ENCODE assay signal across 8 cellular contexts in the genomic region with DNA sequence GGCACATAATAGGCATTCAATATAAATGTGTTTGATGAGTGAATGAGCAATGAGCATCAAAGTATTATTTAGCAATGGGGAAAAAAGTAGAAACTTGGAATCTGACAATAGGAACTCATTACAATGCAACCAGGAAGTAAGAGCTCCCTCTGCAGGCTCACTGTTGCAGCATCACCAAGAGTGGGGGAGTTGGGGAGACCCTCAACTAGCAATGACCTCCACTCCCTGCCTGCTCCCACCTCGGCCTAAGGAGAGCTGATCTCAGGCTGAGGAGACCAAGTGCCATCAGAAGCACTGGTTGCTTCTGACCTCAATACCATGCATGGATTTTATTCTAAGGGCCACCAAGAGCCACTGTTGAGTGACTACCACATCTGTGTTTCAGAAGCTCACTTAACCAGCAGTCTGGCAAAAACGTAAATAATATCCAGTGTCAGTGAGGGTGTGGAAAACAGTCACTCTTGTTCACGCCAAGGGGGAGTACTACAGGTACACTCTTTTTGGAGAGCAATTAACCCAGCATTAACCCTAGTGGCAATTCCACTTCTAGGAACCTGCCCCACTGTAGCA. TPM values are rescaled to one million over a fixed set of nuclear protein-coding genes. Genes with fewer than 3 reads are reported as not detected.
DNase-seq lines count a peak whose midpoint lies in the region; ATAC-seq and TF ChIP-seq lines count a peak whose summit lies in the region.

No MANE protein-coding gene starts in this region.

- peaks cover 4% of the 10 kb centered on the region for H3K36me3 Mint-ChIP-seq in CD4-positive, CD25-positive, alpha-beta regulatory T cell
- peaks cover 23% of the 10 kb centered on the region for H3K36me3 Mint-ChIP-seq in activated CD8-positive, alpha-beta T cell treated with anti-CD3 and anti-CD28 coated beads, Interleukin-2, amount 10 ng/mL, durations not matched to agents 7 days and 5 days (ENCODE audit: low read depth)

- TF ChIP-seq RAD21 in liver (IDR thresholded peaks at IDR 0.05), result peak in 1 of 2 donors; percentile 16

- TF ChIP-seq CTCF in liver (IDR thresholded peaks at IDR 0.05; ENCODE audit: low read depth, low read length, missing input control), result peak; percentile 16

- H3K4me1 Mint-ChIP-seq in CD4-positive, CD25-positive, alpha-beta regulatory T cell, result peaks cover 28 to 83% (median 53%) of the 10 kb centered on the region in 4 donors
- H3K4me1 Mint-ChIP-seq in activated CD8-positive, alpha-beta T cell treated with anti-CD3 and anti-CD28 coated beads, Interleukin-2, amount 10 ng/mL, durations not matched to agents 7 days and 5 days (ENCODE audit: low read depth), result peaks cover 60% of the 10 kb centered on the region

- no peaks in the 10 kb centered on the region for H3K27me3 ChIP-seq in CD4-positive, CD25-positive, alpha-beta regulatory T cell (ENCODE audit: control insufficient read depth, insufficient read depth, low read length)
- H3K27me3 ChIP-seq in H7 (ENCODE audit: control insufficient read depth, insufficient read depth, low read length), result no peaks in the 10 kb centered on the region
- H3K27me3 ChIP-seq in liver (ENCODE audit: control insufficient read depth in 4 of 4, insufficient read depth in 4 of 4, low read length in 3 of 4), result no peaks in the 10 kb centered on the region

- CTCF ChIA-PET in activated CD8-positive, alpha-beta T cell treated with anti-CD3 and anti-CD28 coated beads, Interleukin-2, amount 10 ng/mL, durations not matched to agents 7 days and 5 days (lab: Charles Lee), result interaction anchor here (0.7 to 6.4 kb wide), 16 partner anchors 8 to 573 kb away, joined by 3 to 56 read pairs (median 4); a partner anchor contains a TSS

- peak in 1 of 2 donors; percentile 38 for ATAC-seq in CD4-positive, CD25-positive, alpha-beta regulatory T cell (ENCODE audit: low read depth in 2 of 2)
- ATAC-seq in activated CD8-positive, alpha-beta T cell treated with anti-CD3 and anti-CD28 coated beads, Interleukin-2, amount 10 ng/mL, durations not matched to agents 7 days and 5 days, result no peak

- H3K27me3 Mint-ChIP-seq in CD4-positive, CD25-positive, alpha-beta regulatory T cell, result no peaks in the 10 kb centered on the region
- no peaks in the 10 kb centered on the region for H3K27me3 Mint-ChIP-seq in activated CD8-positive, alpha-beta T cell treated with anti-CD3 and anti-CD28 coated beads, Interleukin-2, amount 10 ng/mL, durations not matched to agents 7 days and 5 days (ENCODE audit: low read depth)

- H3K9ac ChIP-seq in liver (ENCODE audit: low read depth in 1 of 2, low read length in 2 of 2), result no peak overlapping the region

- H3K4me3 ChIP-seq in CD4-positive, CD25-positive, alpha-beta regulatory T cell (ENCODE audit: low read depth, low read length), result no peak overlapping the region
- H3K4me3 ChIP-seq in H7 (ENCODE audit: insufficient read depth, low read depth, low read length), result no peak overlapping the region
- no peak overlapping the region for H3K4me3 ChIP-seq in liver (ENCODE audit: low read depth in 1 of 3, low read length in 3 of 3)

- peak overlapping the region in 2 of 3 donors; percentile 38 for H3K27ac Mint-ChIP-seq in CD4-positive, CD25-positive, alpha-beta regulatory T cell
- H3K27ac Mint-ChIP-seq in activated CD8-positive, alpha-beta T cell treated with anti-CD3 and anti-CD28 coated beads, Interleukin-2, amount 10 ng/mL, durations not matched to agents 7 days and 5 days, result peak overlapping the region; percentile 67

- H3K4me3 Mint-ChIP-seq in CD4-positive, CD25-positive, alpha-beta regulatory T cell, result peak overlapping the region in 1 of 4 donors; percentile 30
- H3K4me3 Mint-ChIP-seq in activated CD8-positive, alpha-beta T cell treated with anti-CD3 and anti-CD28 coated beads, Interleukin-2, amount 10 ng/mL, durations not matched to agents 7 days and 5 days, result no peak overlapping the region

- peaks cover 9% of the 10 kb centered on the region for H3K4me1 ChIP-seq in CD4-positive, CD25-positive, alpha-beta regulatory T cell (ENCODE audit: control insufficient read depth, insufficient read depth, low read length, poor library complexity, severe bottlenecking)
- peaks cover 21 to 61% (median 42%) of the 10 kb centered on the region in 4 donors for H3K4me1 ChIP-seq in liver (ENCODE audit: control insufficient read depth in 4 of 4, insufficient read depth in 4 of 4, low read length in 3 of 4)

- WGBS in liver, result 88% methylated on average over 3 of the region's 3 CpGs

- H3K36me3 ChIP-seq in CD4-positive, CD25-positive, alpha-beta regulatory T cell (ENCODE audit: control insufficient read depth, insufficient read depth, low read length), result peaks cover 3% of the 10 kb centered on the region
- H3K36me3 ChIP-seq in H7 (replicated peaks; ENCODE audit: control insufficient read depth, insufficient read depth, low read length) (peaks cover 5% of the 10 kb centered on the region), liver (ENCODE audit: control insufficient read depth in 4 of 4, insufficient read depth in 3 of 4, low read depth in 1 of 4, low read length in 3 of 4) (peaks cover 0 to 5% (median 0%) of the 10 kb centered on the region in 4 donors)

- H3K27ac ChIP-seq in CD4-positive, CD25-positive, alpha-beta regulatory T cell (ENCODE audit: insufficient read depth, low read length, poor library complexity, severe bottlenecking), result no peak overlapping the region
- H3K27ac ChIP-seq in liver (ENCODE audit: low read depth in 1 of 2, low read length in 2 of 2), result no peak overlapping the region

- DNase-seq in CD4-positive, CD25-positive, alpha-beta regulatory T cell, result peak in 1 of 3 donors; percentile 25
- DNase-seq in H7, result peak; percentile 76
- DNase-seq in activated CD8-positive, alpha-beta T cell treated with anti-CD3 and anti-CD28 coated beads, Interleukin-2, amount 10 ng/mL, durations not matched to agents 7 days and 5 days, result no peak
- no peak for DNase-seq in SW 1271 (lab: John Stamatoyannopoulos, UW)
- DNase-seq in C1 segment of cervical spinal cord (lab: John Stamatoyannopoulos, UW), result no peak
- no peak for DNase-seq in NCI-H2196 treated with DMSO at 0.1 percent for 48 hours (lab: John Stamatoyannopoulos, UW; ENCODE audit: unreplicated experiment)
- no peak for DNase-seq in LoVo (ENCODE audit: low spot score)

- H3K9me3 ChIP-seq in CD4-positive, CD25-positive, alpha-beta regulatory T cell (ENCODE audit: control insufficient read depth in 2 of 2, low read length in 2 of 2), result no peaks in the 10 kb centered on the region
- H3K9me3 ChIP-seq in liver (ENCODE audit: control insufficient read depth in 4 of 4, low read length in 3 of 4), result no peaks in the 10 kb centered on the region

- POLR2A ChIA-PET in activated CD8-positive, alpha-beta T cell treated with anti-CD3 and anti-CD28 coated beads, Interleukin-2, amount 10 ng/mL, durations not matched to agents 7 days and 5 days (lab: Charles Lee), result no interaction called here

- H3K9me3 Mint-ChIP-seq in CD4-positive, CD25-positive, alpha-beta regulatory T cell, result no peaks in the 10 kb centered on the region
- H3K9me3 Mint-ChIP-seq in activated CD8-positive, alpha-beta T cell treated with anti-CD3 and anti-CD28 coated beads, Interleukin-2, amount 10 ng/mL, durations not matched to agents 7 days and 5 days (ENCODE audit: insufficient read depth), result no peaks in the 10 kb centered on the region

TF ChIP-seq in liver, 16 proteins besides CTCF, POLR2A, EP300 and RAD21 (continues in another document):
- TF ChIP-seq, protein P1, sequence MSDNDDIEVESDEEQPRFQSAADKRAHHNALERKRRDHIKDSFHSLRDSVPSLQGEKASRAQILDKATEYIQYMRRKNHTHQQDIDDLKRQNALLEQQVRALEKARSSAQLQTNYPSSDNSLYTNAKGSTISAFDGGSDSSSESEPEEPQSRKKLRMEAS (IDR thresholded peaks at IDR 0.05), result no peak
- TF ChIP-seq NR2F2 (IDR thresholded peaks at IDR 0.05) (no peak), TAF1 (conservative IDR thresholded peaks at IDR 0.05) (no peak), EGR1 (IDR thresholded peaks at IDR 0.05; ENCODE audit: low read depth in 2 of 2) (no peak), GABPA (IDR thresholded peaks at IDR 0.05 in 1 of 2, conservative IDR thresholded peaks at IDR 0.05 in 1 of 2) (no peak)
- TF ChIP-seq, protein P2, sequence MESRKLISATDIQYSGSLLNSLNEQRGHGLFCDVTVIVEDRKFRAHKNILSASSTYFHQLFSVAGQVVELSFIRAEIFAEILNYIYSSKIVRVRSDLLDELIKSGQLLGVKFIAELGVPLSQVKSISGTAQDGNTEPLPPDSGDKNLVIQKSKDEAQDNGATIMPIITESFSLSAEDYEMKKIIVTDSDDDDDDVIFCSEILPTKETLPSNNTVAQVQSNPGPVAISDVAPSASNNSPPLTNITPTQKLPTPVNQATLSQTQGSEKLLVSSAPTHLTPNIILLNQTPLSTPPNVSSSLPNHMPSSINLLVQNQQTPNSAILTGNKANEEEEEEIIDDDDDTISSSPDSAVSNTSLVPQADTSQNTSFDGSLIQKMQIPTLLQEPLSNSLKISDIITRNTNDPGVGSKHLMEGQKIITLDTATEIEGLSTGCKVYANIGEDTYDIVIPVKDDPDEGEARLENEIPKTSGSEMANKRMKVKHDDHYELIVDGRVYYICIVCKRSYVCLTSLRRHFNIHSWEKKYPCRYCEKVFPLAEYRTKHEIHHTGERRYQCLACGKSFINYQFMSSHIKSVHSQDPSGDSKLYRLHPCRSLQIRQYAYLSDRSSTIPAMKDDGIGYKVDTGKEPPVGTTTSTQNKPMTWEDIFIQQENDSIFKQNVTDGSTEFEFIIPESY (IDR thresholded peaks at IDR 0.05), result no peak

RNA-seq across cellular contexts. Expression of a gene that starts 8.0 kb away (rescaled TPM):
- total RNA-seq in CD4-positive, CD25-positive, alpha-beta regulatory T cell, result 56.0 TPM
- polyA plus RNA-seq in CD4-positive, CD25-positive, alpha-beta regulatory T cell, result 100 to 1,000 TPM in 2 of 4 donors, 10 to 100 TPM in 2; 85.4 to 104 (median 97.6) TPM
- 368 and 419 TPM in 2 replicates for total RNA-seq in H7 (2014; rRNA removed; shearing (Covaris generic))
- 100 to 1,000 TPM; 250 to 259 TPM for total RNA-seq in activated CD8-positive, alpha-beta T cell treated with anti-CD3 and anti-CD28 coated beads, Interleukin-2, amount 10 ng/mL, durations not matched to agents 7 days and 5 days
- total RNA-seq in liver, result 100 to 1,000 TPM in 1 of 2 donors, 10 to 100 TPM in 1; 85.4 to 132 TPM
- polyA plus RNA-seq in liver, result 100 to 1,000 TPM; 109 to 139 TPM

RNA-seq across cellular contexts. Expression of a gene that starts 28.3 kb away (rescaled TPM):
- 12.9 TPM for total RNA-seq in CD4-positive, CD25-positive, alpha-beta regulatory T cell
- 10 to 100 TPM; 24.0 to 34.8 (median 26.8) TPM for polyA plus RNA-seq in CD4-positive, CD25-positive, alpha-beta regulatory T cell
- total RNA-seq in H7 (2014; rRNA removed; shearing (Covaris generic)), result 48.7 and 55.5 TPM in 2 replicates
- total RNA-seq in activated CD8-positive, alpha-beta T cell treated with anti-CD3 and anti-CD28 coated beads, Interleukin-2, amount 10 ng/mL, durations not matched to agents 7 days and 5 days, result 10 to 100 TPM; 19.2 to 21.3 TPM
- 10 to 100 TPM; 27.1 to 32.4 TPM for total RNA-seq in liver
- 10 to 100 TPM; 21.2 to 30.3 TPM for polyA plus RNA-seq in liver
